ENCODE assay signal across 11 cellular contexts in the genomic region with DNA sequence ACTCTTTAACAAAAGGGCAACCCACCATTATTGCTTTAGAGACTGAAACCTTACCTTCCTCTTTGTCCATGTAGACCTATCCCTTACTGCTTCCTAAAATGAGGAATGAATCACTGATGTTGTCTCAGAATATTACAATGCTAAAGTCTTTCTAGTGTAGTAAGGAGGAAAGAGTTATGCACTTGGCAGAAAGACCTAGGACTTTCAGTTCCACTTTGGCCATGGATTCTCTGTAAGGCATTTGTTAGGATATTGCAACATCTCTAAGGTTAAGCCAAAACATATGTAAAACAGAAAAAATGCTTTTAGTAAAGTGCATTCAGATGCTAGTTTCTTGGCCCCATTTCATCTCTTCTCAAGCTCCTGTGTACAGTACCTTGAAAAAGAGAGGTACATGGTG.
DNase-seq lines count a peak whose midpoint lies in the region; TF ChIP-seq lines count a peak whose summit lies in the region.
"Had no signal": no experiment of that assay in that cellular context is flagged by ENCODE, and none has a peak within 500 bp of the region (broad histone marks: within the 10 kb centered on the region; RNA-seq: fewer than 3 reads in every experiment).

No MANE protein-coding gene starts in this region.

- H3K36me3 Mint-ChIP-seq in HFFc6 (ENCODE audit: low read depth) = 0 out of 2 replicates have a peak, but pooled peaks cover 3% of the 10 kb centered on the region

- no peak for TF ChIP-seq POLR2A in suprapubic skin (IDR thresholded peaks at IDR 0.05)

- peaks cover 8% of the 10 kb centered on the region for H4K20me1 ChIP-seq in hepatocyte (ENCODE audit: insufficient read depth, poor library complexity, severe bottlenecking)

- no peaks in the 10 kb centered on the region for H3K27me3 Mint-ChIP-seq in HFFc6 (ENCODE audit: insufficient read depth)

- H2AFZ ChIP-seq in hepatocyte = no peak overlapping the region
- H2AFZ ChIP-seq: parathyroid adenoma had no signal

- no peak for TF ChIP-seq EP300 in suprapubic skin (IDR thresholded peaks at IDR 0.05)

- no peaks in the 10 kb centered on the region for H3K9me3 ChIP-seq in hepatocyte (ENCODE audit: low read depth)
- H3K9me3 ChIP-seq in suprapubic skin = no peaks in the 10 kb centered on the region

- H3K4me3 ChIP-seq in hepatocyte (no peak overlapping the region), suprapubic skin (no peak overlapping the region)

- DNase-seq in HFFc6 (peak; percentile 70), amniotic stem cell (lab: John Stamatoyannopoulos, UW) (peak; percentile 23), hepatocyte (ENCODE audit: low spot score) (peak; percentile 5), suprapubic skin (ENCODE audit: low spot score in 2 of 2) (no peak), NCI-H1092 (lab: John Stamatoyannopoulos, UW) (no peak), activated gamma-delta T cell treated with Interleukin-2 at 50 U/mL for 16 hours (no peak), substantia nigra (lab: John Stamatoyannopoulos, UW) (no peak)
- DNase-seq: activated CD8-positive, alpha-beta memory T cell treated with anti-CD3 and anti-CD28 coated beads, Interleukin-2, amount 50 U/mL, for 48 hours; NCI-H82; T-helper 9 cell had no signal

- peaks cover 49% of the 10 kb centered on the region for H3K79me2 ChIP-seq in hepatocyte

- TF ChIP-seq CTCF in HFFc6 (IDR thresholded peaks at IDR 0.05) = no peak
- TF ChIP-seq CTCF in hepatocyte (IDR thresholded peaks at IDR 0.05; ENCODE audit: poor library complexity) = no peak
- no peak for TF ChIP-seq CTCF in suprapubic skin (IDR thresholded peaks at IDR 0.05)

- peaks cover 78% of the 10 kb centered on the region for H3K4me1 Mint-ChIP-seq in HFFc6 (ENCODE audit: low read depth)

- peak overlapping the region; percentile 45 for H3K4me3 Mint-ChIP-seq in HFFc6

- H3K4me1 ChIP-seq in hepatocyte (ENCODE audit: insufficient read depth) = no peaks in the 10 kb centered on the region
- peaks cover 17% of the 10 kb centered on the region for H3K4me1 ChIP-seq in suprapubic skin
- H3K4me1 ChIP-seq: parathyroid adenoma had no signal

- no peaks in the 10 kb centered on the region for H3K9me3 Mint-ChIP-seq in HFFc6

- H3K36me3 ChIP-seq in hepatocyte (replicated peaks; ENCODE audit: insufficient read depth, low read depth) = no peaks in the 10 kb centered on the region
- no peaks in the 10 kb centered on the region for H3K36me3 ChIP-seq in suprapubic skin

- no peaks in the 10 kb centered on the region for H3K9me2 ChIP-seq in hepatocyte (replicated peaks; ENCODE audit: insufficient read depth)

- H3K4me2 ChIP-seq in hepatocyte = peak overlapping the region; percentile 38

- H3K27me3 ChIP-seq in hepatocyte (no peaks in the 10 kb centered on the region), suprapubic skin (no peaks in the 10 kb centered on the region)

- H3K27ac Mint-ChIP-seq in HFFc6 = peak overlapping the region; percentile 63

- H3K27ac ChIP-seq in hepatocyte = peak overlapping the region; percentile 32
- H3K27ac ChIP-seq in suprapubic skin = peak overlapping the region; percentile 48
- H3K27ac ChIP-seq in substantia nigra (ENCODE audit: low read depth, low read length, poor library complexity, severe bottlenecking) = no peak overlapping the region
- H3K27ac ChIP-seq: parathyroid adenoma had no signal

Comparison
In these comparisons a context has a peak if more than half of its experiments do, and no peak if none do; other contexts are left out.
1. DNase-seq: peak in HFFc6 (single experiment), amniotic stem cell (single experiment) and hepatocyte (single experiment); none in suprapubic skin (0 of 2), NCI-H1092 (single experiment), activated gamma-delta T cell treated with Interleukin-2 at 50 U/mL for 16 hours (single experiment) and substantia nigra (0 of 49).